In the genomic region with DNA sequence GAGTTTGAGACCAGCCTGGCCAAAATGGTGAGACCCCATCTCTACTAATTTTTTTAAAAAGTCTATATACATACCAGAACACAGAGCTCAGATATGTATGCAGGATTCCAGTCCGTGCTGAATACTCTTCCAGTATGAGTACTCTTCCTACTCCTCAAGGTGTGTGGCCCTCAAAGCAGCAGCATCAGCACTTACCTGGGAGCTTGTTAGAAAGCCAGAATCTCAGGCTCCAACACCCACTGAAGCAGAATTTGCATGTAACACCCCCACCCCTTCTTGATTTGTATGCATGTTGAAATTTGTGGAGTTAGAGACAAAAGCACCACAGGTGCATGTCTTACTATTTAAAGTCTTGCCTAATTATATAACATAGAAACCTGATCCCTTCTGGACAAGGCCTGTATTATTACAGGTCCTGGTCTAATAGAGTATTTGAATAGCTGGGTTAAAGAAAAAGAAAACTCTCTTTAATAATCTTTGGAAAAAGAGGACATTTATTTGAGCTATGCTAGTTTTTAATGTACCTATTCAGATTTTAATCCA, we compare ENCODE assay signal across 17 cellular contexts. TPM values are rescaled to one million over a fixed set of nuclear protein-coding genes. Genes with fewer than 3 reads are reported as not detected.
DNase-seq lines count a peak whose midpoint lies in the region; ATAC-seq, FAIRE-seq and TF ChIP-seq lines count a peak whose summit lies in the region.
"Had no signal": no experiment of that assay in that cellular context is flagged by ENCODE, and none has a peak within 500 bp of the region (broad histone marks: within the 10 kb centered on the region; RNA-seq: fewer than 3 reads in every experiment).

No MANE protein-coding gene starts in this region.

- no peak for TF ChIP-seq RAD21 in HepG2 (CRISPR knock-in tag; IDR thresholded peaks at IDR 0.05)

- H3K4me3 ChIP-seq in HepG2 (replicated peaks in 1 of 3; ENCODE audit: insufficient read depth in 1 of 3, low read depth in 2 of 3, low read length in 3 of 3) (no peak overlapping the region), right lobe of liver (no peak overlapping the region), mucosa of stomach (ENCODE audit: low read length) (no peak overlapping the region), aorta (ENCODE audit: low read length in 2 of 2) (no peak overlapping the region)

- in situ Hi-C loops in HepG2 (cut with HindIII; ENCODE audit: extremely low pct_ligation_motif_present, low pct_unique_long_range_greater_than_20kb), result no loop called here

- H3K27me3 ChIP-seq in HepG2 (ENCODE audit: control insufficient read depth in 1 of 2, insufficient read depth in 2 of 2, low read length in 2 of 2) (no peaks in the 10 kb centered on the region), right lobe of liver (no peaks in the 10 kb centered on the region), mucosa of stomach (ENCODE audit: control insufficient read depth, insufficient read depth, low read length) (no peaks in the 10 kb centered on the region), aorta (ENCODE audit: control insufficient read depth in 1 of 2, insufficient read depth in 2 of 2, low read length in 1 of 2) (no peaks in the 10 kb centered on the region)

- H2AFZ ChIP-seq in HepG2 (ENCODE audit: low read length), result no peak overlapping the region

- peaks cover 7% of the 10 kb centered on the region for H3K9me3 Mint-ChIP-seq in WTC11
- H3K9me3 Mint-ChIP-seq: CD8-positive, alpha-beta memory T cell had no signal

- WGBS in HepG2 (ENCODE audit: low lambda C conversion rate), result 100% methylated on average over 1 of the region's 1 CpG
- WGBS in right lobe of liver (ENCODE audit: insufficient coverage, low coverage, low lambda C conversion rate, missing lambda C conversion rate), result 67% methylated on average over 1 of the region's 1 CpG
- WGBS in aorta, 2 donors, result 71 to 76% methylated on average over 1 of the region's 1 CpG

- peaks cover 48% of the 10 kb centered on the region for H3K4me1 ChIP-seq in HepG2 (ENCODE audit: insufficient read depth, low read length)
- peaks cover 0 to 47% (median 1%) of the 10 kb centered on the region in 4 donors for H3K4me1 ChIP-seq in right lobe of liver
- H3K4me1 ChIP-seq in mucosa of stomach (ENCODE audit: control insufficient read depth, insufficient read depth, low read length), result peaks cover 31% of the 10 kb centered on the region
- H3K4me1 ChIP-seq in aorta (ENCODE audit: control insufficient read depth in 1 of 2, insufficient read depth in 2 of 2, low read length in 2 of 2), result peaks cover 2 to 3% of the 10 kb centered on the region in 2 donors

- ATAC-seq in HepG2 (no peak), right lobe of liver (no peak), WTC11 (peak; percentile 67; the same call in 1 of the 2 replicates), aorta (ENCODE audit: low FRiP score) (peak; percentile 31), GM18498 (IDR thresholded peaks at IDR 0.05; ENCODE audit: unreplicated experiment) (no peak)
- ATAC-seq: stimulated activated naive CD8-positive, alpha-beta T cell treated with anti-CD3 and anti-CD28 coated beads, Interleukin-15, amount 100 ng/mL, for 72 hours had no signal

- TF ChIP-seq EP300 in HepG2 (IDR thresholded peaks at IDR 0.05; ENCODE audit: low read depth in 2 of 2, low read length in 2 of 2) (no peak), HepG2 (CRISPR knock-in tag; IDR thresholded peaks at IDR 0.05; ENCODE audit: borderline replicate concordance) (no peak)

- H4K20me1 ChIP-seq in HepG2 (ENCODE audit: insufficient read depth, low read length), result no peaks in the 10 kb centered on the region

- CTCF ChIA-PET in HepG2 (lab: Yijun Ruan, JAX; ENCODE audit: low intra/inter-chr PET ratio, low total read pairs), result no interaction called here
- CTCF ChIA-PET in WTC11 (lab: Charles Lee), result interaction anchor here (0.9 to 1.9 kb wide), 10 partner anchors 11 to 417 kb away, joined by 3 to 9 read pairs (median 4); partner anchors contain the start of gene NFE2L2

- TF ChIP-seq POLR2A in HepG2 (IDR thresholded peaks at IDR 0.05; ENCODE audit: insufficient read depth in 1 of 2, low read depth in 2 of 2, low read length in 2 of 2) (no peak), right lobe of liver (IDR thresholded peaks at IDR 0.05) (no peak)

- no TSS peak for BruUV-seq in HepG2 (replicated peaks; lab: Mats Ljungman, UMichigan)

- DNase-seq in HepG2 (ENCODE audit: low spot score) (no peak), right lobe of liver (no peak), WTC11 (ENCODE audit: low spot score) (no peak), aorta (no peak), NCI-H2081 treated with DMSO at 0.1 percent for 48 hours (lab: John Stamatoyannopoulos, UW) (no peak), germinal center (ENCODE audit: low spot score) (no peak)
- DNase-seq: ACHN; activated CD4-positive, alpha-beta T cell treated with anti-CD3 and anti-CD28 coated beads for 4 hours; activated naive CD4-positive, alpha-beta T cell treated with anti-CD3 and anti-CD28 coated beads, Interleukin-2, amount 50 U/mL, for 16 hours; CD8-positive, alpha-beta memory T cell; NCI-H1436; NCI-H446 treated with DMSO at 0.1 percent for 48 hours; posterior cingulate gyrus; stimulated activated naive CD8-positive, alpha-beta T cell treated with anti-CD3 and anti-CD28 coated beads, Interleukin-15, amount 100 ng/mL, for 72 hours; T1000 had no signal

- H3K4me2 ChIP-seq in HepG2 (ENCODE audit: low read depth, low read length), result no peak overlapping the region

- H3K4me3 Mint-ChIP-seq in WTC11, result no peak overlapping the region
- H3K4me3 Mint-ChIP-seq: CD8-positive, alpha-beta memory T cell; stimulated activated naive CD8-positive, alpha-beta T cell treated with anti-CD3 and anti-CD28 coated beads, Interleukin-15, amount 100 ng/mL, for 72 hours had no signal

- POLR2A ChIA-PET in HepG2 (lab: Yijun Ruan, JAX), result interaction anchor here (2.2 kb wide), 1 partner anchor 51 kb away, joined by 7 read pairs; the partner anchor contains the start of gene NFE2L2
- POLR2A ChIA-PET in WTC11 (lab: Charles Lee), result interaction anchor here (1.4 kb wide), 1 partner anchor 103 kb away, joined by 3 read pairs; the partner anchor contains the start of gene HNRNPA3

- H3K36me3 ChIP-seq in HepG2 (replicated peaks in 1 of 2; ENCODE audit: control insufficient read depth in 1 of 2, insufficient read depth in 2 of 2, low read length in 2 of 2), result no peaks in the 10 kb centered on the region
- H3K36me3 ChIP-seq in right lobe of liver, result no peaks in the 10 kb centered on the region
- no peaks in the 10 kb centered on the region for H3K36me3 ChIP-seq in mucosa of stomach (ENCODE audit: control insufficient read depth, insufficient read depth, low read length)
- H3K36me3 ChIP-seq in aorta (ENCODE audit: control insufficient read depth in 1 of 2, insufficient read depth in 2 of 2, low read length in 1 of 2), result no peaks in the 10 kb centered on the region

- H3K79me2 ChIP-seq in HepG2 (ENCODE audit: insufficient read depth, low read length), result no peaks in the 10 kb centered on the region

- intact Hi-C loops in HepG2 (cut with micrococcal nuclease; ENCODE audit: unreplicated experiment), result no loop called here
- intact Hi-C loops in right lobe of liver (cut with DNase I), result no loop called here
- intact Hi-C loops in aorta (cut with DNase I), result loop anchor here in 1 of 2 donors (5.0 kb wide), 1 partner anchor 32 kb away; no protein-coding TSS in a partner anchor

- TF ChIP-seq CTCF in HepG2 (CRISPR knock-in tag; IDR thresholded peaks at IDR 0.05) (no peak), right lobe of liver (IDR thresholded peaks at IDR 0.05) (no peak), WTC11 (IDR thresholded peaks at IDR 0.05) (no peak)

- no peak overlapping the region for H3K9ac ChIP-seq in HepG2 (ENCODE audit: insufficient read depth, low read depth, low read length)
- peak overlapping the region; percentile 12 for H3K9ac ChIP-seq in mucosa of stomach (ENCODE audit: low read length)

- peaks cover 27% of the 10 kb centered on the region for H3K4me1 Mint-ChIP-seq in WTC11

- H3K9me3 ChIP-seq in HepG2 (ENCODE audit: low read length) (no peaks in the 10 kb centered on the region), right lobe of liver (no peaks in the 10 kb centered on the region), mucosa of stomach (ENCODE audit: control insufficient read depth, low read length) (no peaks in the 10 kb centered on the region), aorta (ENCODE audit: control insufficient read depth, low read length) (no peaks in the 10 kb centered on the region)

- H3K27ac ChIP-seq in HepG2 (ENCODE audit: extremely low read length, insufficient read depth, low read length) (no peak overlapping the region), right lobe of liver (peak overlapping the region in 1 of 3 donors; percentile 54), aorta (ENCODE audit: low read depth in 1 of 2, low read length in 2 of 2) (no peak overlapping the region)

- H3K27me3 Mint-ChIP-seq in WTC11 (ENCODE audit: low read depth), result no peaks in the 10 kb centered on the region
- H3K27me3 Mint-ChIP-seq: CD8-positive, alpha-beta memory T cell; stimulated activated naive CD8-positive, alpha-beta T cell treated with anti-CD3 and anti-CD28 coated beads, Interleukin-15, amount 100 ng/mL, for 72 hours had no signal

- FAIRE-seq in HepG2 (lab: Jason Lieb, UNC), result no peak

- H3K27ac Mint-ChIP-seq in WTC11, result 0 out of 2 replicates have a peak overlapping the region, but pooled peaks have one; percentile 11
- H3K27ac Mint-ChIP-seq: stimulated activated naive CD8-positive, alpha-beta T cell treated with anti-CD3 and anti-CD28 coated beads, Interleukin-15, amount 100 ng/mL, for 72 hours had no signal

- 0 out of 2 replicates have a peak, but pooled peaks cover 3% of the 10 kb centered on the region for H3K36me3 Mint-ChIP-seq in WTC11

RNA-seq across cellular contexts. Expression of gene NFE2L2, which starts 50.3 kb away (rescaled TPM):
- total RNA-seq in HepG2 (2016; rRNA removed; fragmentation: Illumina TruSeq; extraction: Trizol) (84.6 and 136 TPM in 2 replicates), right lobe of liver (10 to 100 TPM; 27.9 to 83.6 (median 35.6) TPM), WTC11 (2021) (21.4 to 26.3 TPM (median 22.7 TPM) in 3 replicates), aorta (100 to 1,000 TPM; 101 to 131 TPM)
- 93.0 and 99.3 TPM in 2 replicates for total RNA-seq in HepG2 (2016; cell fraction: cytosol; rRNA removed; fragmentation: Illumina TruSeq; extraction: Trizol; ENCODE audit: low read depth)
- total RNA-seq in HepG2 (2016; cell fraction: insoluble cytoplasmic fraction; rRNA removed; fragmentation: Illumina TruSeq; extraction: Trizol), result 80.6 and 139 TPM in 2 replicates
- 85.8 and 94.3 TPM in 2 replicates for total RNA-seq in HepG2 (2016; cell fraction: membrane; rRNA removed; fragmentation: Illumina TruSeq; extraction: Trizol)
- 92.5 and 95.6 TPM in 2 replicates for total RNA-seq in HepG2 (2016; cell fraction: nucleus; rRNA removed; fragmentation: Illumina TruSeq; extraction: Trizol)
- polyA plus RNA-seq in HepG2 (2011; rRNA removed) (138 and 215 TPM in 2 replicates), aorta (100 to 1,000 TPM in 1 of 2 donors, 10 to 100 TPM in 1; 83.4 to 103 TPM)
- 94.2 and 119 TPM in 2 replicates for polyA plus RNA-seq in HepG2 (2011; cell fraction: cytosol; rRNA removed)
- polyA plus RNA-seq in HepG2 (2011; cell fraction: nucleus; rRNA removed), result 66.9 and 70.1 TPM in 2 replicates
- polyA plus RNA-seq in HepG2 (2012), result 104 and 115 TPM in 2 replicates
- polyA plus RNA-seq in HepG2 (2016; cell fraction: cytosol; fragmentation: Illumina TruSeq; extraction: Trizol; ENCODE audit: low read depth), result 17.6 and 20.3 TPM in 2 replicates
- 211 and 217 TPM in 2 replicates for polyA plus RNA-seq in HepG2 (2016; cell fraction: insoluble cytoplasmic fraction; fragmentation: Illumina TruSeq; extraction: Trizol; ENCODE audit: low read depth)
- polyA plus RNA-seq in HepG2 (2016; cell fraction: membrane; fragmentation: Illumina TruSeq; extraction: Trizol; ENCODE audit: low read depth), result 41.9 and 49.1 TPM in 2 replicates
- 168 and 175 TPM in 2 replicates for polyA plus RNA-seq in HepG2 (2016; cell fraction: nucleus; fragmentation: Illumina TruSeq; extraction: Trizol; ENCODE audit: insufficient read depth, low read depth)
- polyA minus RNA-seq in HepG2 (2011; rRNA and poly(A)+ RNA removed; ENCODE audit: low replicate concordance), result 157 and 264 TPM in 2 replicates
- polyA minus RNA-seq in HepG2 (2011; cell fraction: cytosol; rRNA and poly(A)+ RNA removed), result 128 and 137 TPM in 2 replicates
- polyA minus RNA-seq in HepG2 (2011; cell fraction: nucleus; rRNA and poly(A)+ RNA removed), result 140 and 141 TPM in 2 replicates

Comparison
In these comparisons a context has a peak if more than half of its experiments do, and no peak if none do; other contexts are left out.
1. ATAC-seq: peak in WTC11 (single experiment) and aorta (single experiment); none in HepG2 (single experiment), right lobe of liver (0 of 4) and GM18498 (single experiment).